ENCODE assay signal across 2 cellular contexts in the genomic region with DNA sequence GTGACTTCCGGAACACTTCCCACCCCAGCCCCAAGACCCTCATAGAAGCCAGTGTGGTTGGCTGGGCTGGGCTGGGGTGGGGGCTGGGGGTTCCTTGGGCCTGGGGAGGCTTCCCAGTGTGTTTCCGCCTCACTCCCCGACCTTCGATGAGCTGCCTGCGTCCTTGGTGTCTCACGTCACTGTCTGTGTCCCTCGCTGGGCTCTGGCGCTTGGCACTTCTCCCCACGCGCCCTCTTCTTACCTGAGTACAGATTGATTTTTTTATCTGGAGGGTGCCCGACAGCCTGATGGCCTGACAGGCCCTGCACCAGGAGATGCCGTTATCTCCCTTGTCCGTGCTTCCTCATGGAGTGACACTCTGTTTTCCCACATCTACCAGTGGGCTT.
TF ChIP-seq lines count a peak whose summit lies in the region.

No MANE protein-coding gene starts in this region.

TF ChIP-seq in IMR-90, 13 proteins besides CTCF, POLR2A, EP300 and RAD21:
- TF ChIP-seq CEBPB (IDR thresholded peaks at IDR 0.05; ENCODE audit: low read depth, low read length): no peak
- TF ChIP-seq MAFK (IDR thresholded peaks at IDR 0.05; ENCODE audit: low read depth, low read length): no peak
- no peak for TF ChIP-seq RFX5 (IDR thresholded peaks at IDR 0.05; ENCODE audit: low read depth, low read length)
- TF ChIP-seq, protein P1, sequence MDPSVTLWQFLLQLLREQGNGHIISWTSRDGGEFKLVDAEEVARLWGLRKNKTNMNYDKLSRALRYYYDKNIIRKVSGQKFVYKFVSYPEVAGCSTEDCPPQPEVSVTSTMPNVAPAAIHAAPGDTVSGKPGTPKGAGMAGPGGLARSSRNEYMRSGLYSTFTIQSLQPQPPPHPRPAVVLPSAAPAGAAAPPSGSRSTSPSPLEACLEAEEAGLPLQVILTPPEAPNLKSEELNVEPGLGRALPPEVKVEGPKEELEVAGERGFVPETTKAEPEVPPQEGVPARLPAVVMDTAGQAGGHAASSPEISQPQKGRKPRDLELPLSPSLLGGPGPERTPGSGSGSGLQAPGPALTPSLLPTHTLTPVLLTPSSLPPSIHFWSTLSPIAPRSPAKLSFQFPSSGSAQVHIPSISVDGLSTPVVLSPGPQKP (IDR thresholded peaks at IDR 0.05; ENCODE audit: borderline replicate concordance, low read depth, low read length): no peak
- TF ChIP-seq SMC3 (IDR thresholded peaks at IDR 0.05; ENCODE audit: low read depth, low read length): no peak
- no peak for TF ChIP-seq MAZ (IDR thresholded peaks at IDR 0.05; ENCODE audit: borderline replicate concordance, low read depth, low read length)
- TF ChIP-seq MXI1 (IDR thresholded peaks at IDR 0.05; ENCODE audit: borderline replicate concordance, low read depth, low read length): no peak
- TF ChIP-seq, protein P2, sequence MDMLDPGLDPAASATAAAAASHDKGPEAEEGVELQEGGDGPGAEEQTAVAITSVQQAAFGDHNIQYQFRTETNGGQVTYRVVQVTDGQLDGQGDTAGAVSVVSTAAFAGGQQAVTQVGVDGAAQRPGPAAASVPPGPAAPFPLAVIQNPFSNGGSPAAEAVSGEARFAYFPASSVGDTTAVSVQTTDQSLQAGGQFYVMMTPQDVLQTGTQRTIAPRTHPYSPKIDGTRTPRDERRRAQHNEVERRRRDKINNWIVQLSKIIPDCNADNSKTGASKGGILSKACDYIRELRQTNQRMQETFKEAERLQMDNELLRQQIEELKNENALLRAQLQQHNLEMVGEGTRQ (IDR thresholded peaks at IDR 0.05; ENCODE audit: low read depth, low read length): no peak
- no peak for TF ChIP-seq BHLHE40 (IDR thresholded peaks at IDR 0.05; ENCODE audit: low read depth, low read length)

TF ChIP-seq in liver, 16 proteins besides CTCF, POLR2A, EP300 and RAD21:
- TF ChIP-seq JUND (IDR thresholded peaks at IDR 0.05) (no peak), HNF4A (conservative IDR thresholded peaks at IDR 0.05) (no peak), YY1 (IDR thresholded peaks at IDR 0.05) (no peak), EGR1 (IDR thresholded peaks at IDR 0.05; ENCODE audit: low read depth in 2 of 2) (no peak), NR2F2 (IDR thresholded peaks at IDR 0.05) (no peak), RXRA (IDR thresholded peaks at IDR 0.05) (no peak), HNF4G (IDR thresholded peaks at IDR 0.05) (no peak), TAF1 (conservative IDR thresholded peaks at IDR 0.05) (no peak), SP1 (IDR thresholded peaks at IDR 0.05) (no peak), FOXA1 (IDR thresholded peaks at IDR 0.05) (no peak), GABPA (IDR thresholded peaks at IDR 0.05 in 1 of 2, conservative IDR thresholded peaks at IDR 0.05 in 1 of 2) (no peak), FOXA2 (IDR thresholded peaks at IDR 0.05) (no peak)
- TF ChIP-seq, protein P3, sequence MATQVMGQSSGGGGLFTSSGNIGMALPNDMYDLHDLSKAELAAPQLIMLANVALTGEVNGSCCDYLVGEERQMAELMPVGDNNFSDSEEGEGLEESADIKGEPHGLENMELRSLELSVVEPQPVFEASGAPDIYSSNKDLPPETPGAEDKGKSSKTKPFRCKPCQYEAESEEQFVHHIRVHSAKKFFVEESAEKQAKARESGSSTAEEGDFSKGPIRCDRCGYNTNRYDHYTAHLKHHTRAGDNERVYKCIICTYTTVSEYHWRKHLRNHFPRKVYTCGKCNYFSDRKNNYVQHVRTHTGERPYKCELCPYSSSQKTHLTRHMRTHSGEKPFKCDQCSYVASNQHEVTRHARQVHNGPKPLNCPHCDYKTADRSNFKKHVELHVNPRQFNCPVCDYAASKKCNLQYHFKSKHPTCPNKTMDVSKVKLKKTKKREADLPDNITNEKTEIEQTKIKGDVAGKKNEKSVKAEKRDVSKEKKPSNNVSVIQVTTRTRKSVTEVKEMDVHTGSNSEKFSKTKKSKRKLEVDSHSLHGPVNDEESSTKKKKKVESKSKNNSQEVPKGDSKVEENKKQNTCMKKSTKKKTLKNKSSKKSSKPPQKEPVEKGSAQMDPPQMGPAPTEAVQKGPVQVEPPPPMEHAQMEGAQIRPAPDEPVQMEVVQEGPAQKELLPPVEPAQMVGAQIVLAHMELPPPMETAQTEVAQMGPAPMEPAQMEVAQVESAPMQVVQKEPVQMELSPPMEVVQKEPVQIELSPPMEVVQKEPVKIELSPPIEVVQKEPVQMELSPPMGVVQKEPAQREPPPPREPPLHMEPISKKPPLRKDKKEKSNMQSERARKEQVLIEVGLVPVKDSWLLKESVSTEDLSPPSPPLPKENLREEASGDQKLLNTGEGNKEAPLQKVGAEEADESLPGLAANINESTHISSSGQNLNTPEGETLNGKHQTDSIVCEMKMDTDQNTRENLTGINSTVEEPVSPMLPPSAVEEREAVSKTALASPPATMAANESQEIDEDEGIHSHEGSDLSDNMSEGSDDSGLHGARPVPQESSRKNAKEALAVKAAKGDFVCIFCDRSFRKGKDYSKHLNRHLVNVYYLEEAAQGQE (IDR thresholded peaks at IDR 0.05): no peak
- TF ChIP-seq, protein P4, sequence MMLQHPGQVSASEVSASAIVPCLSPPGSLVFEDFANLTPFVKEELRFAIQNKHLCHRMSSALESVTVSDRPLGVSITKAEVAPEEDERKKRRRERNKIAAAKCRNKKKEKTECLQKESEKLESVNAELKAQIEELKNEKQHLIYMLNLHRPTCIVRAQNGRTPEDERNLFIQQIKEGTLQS (IDR thresholded peaks at IDR 0.05): no peak
- TF ChIP-seq, protein P5, sequence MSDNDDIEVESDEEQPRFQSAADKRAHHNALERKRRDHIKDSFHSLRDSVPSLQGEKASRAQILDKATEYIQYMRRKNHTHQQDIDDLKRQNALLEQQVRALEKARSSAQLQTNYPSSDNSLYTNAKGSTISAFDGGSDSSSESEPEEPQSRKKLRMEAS (IDR thresholded peaks at IDR 0.05): no peak
- TF ChIP-seq, protein P6, sequence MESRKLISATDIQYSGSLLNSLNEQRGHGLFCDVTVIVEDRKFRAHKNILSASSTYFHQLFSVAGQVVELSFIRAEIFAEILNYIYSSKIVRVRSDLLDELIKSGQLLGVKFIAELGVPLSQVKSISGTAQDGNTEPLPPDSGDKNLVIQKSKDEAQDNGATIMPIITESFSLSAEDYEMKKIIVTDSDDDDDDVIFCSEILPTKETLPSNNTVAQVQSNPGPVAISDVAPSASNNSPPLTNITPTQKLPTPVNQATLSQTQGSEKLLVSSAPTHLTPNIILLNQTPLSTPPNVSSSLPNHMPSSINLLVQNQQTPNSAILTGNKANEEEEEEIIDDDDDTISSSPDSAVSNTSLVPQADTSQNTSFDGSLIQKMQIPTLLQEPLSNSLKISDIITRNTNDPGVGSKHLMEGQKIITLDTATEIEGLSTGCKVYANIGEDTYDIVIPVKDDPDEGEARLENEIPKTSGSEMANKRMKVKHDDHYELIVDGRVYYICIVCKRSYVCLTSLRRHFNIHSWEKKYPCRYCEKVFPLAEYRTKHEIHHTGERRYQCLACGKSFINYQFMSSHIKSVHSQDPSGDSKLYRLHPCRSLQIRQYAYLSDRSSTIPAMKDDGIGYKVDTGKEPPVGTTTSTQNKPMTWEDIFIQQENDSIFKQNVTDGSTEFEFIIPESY (IDR thresholded peaks at IDR 0.05): no peak
TF ChIP-seq in liver: peak in this region for 0.
